Comparison of ENCODE assay signal across 26 cellular contexts in genomic region chr10:64682043-64682442, GRCh38.
A peak's percentile ranks its signal among the peaks of the same experiment; 100 is the strongest.
DNase-seq lines count a peak whose midpoint lies in the region; ATAC-seq, FAIRE-seq and TF ChIP-seq lines count a peak whose summit lies in the region.
"Had no signal": no experiment of that assay in that cellular context is flagged by ENCODE, and none has a peak within 500 bp of the region (broad histone marks: within the 10 kb centered on the region; RNA-seq: fewer than 3 reads in every experiment).

No MANE protein-coding gene starts in this region.

- no peak overlapping the region for H3K4me3 ChIP-seq in bronchial epithelial cell (ENCODE audit: low read depth, low read length)
- H3K4me3 ChIP-seq: ascending aorta, heart left ventricle, PC-9, prostate gland had no signal

- FAIRE-seq in bronchial epithelial cell (lab: Jason Lieb, UNC) (no peak), GM12891 (lab: Jason Lieb, UNC) (no peak)
- FAIRE-seq: A204.1 had no signal

- H3K36me3 ChIP-seq in bronchial epithelial cell (ENCODE audit: control insufficient read depth, insufficient read depth, low read length), result no peaks in the 10 kb centered on the region
- H3K36me3 ChIP-seq: ascending aorta, heart left ventricle, prostate gland, WERI-Rb-1 had no signal

- H3K27me3 ChIP-seq in bronchial epithelial cell (ENCODE audit: control insufficient read depth, insufficient read depth, low read length), result no peaks in the 10 kb centered on the region
- H3K27me3 ChIP-seq: ascending aorta, heart left ventricle had no signal

- ATAC-seq in HG03521 (IDR thresholded peaks at IDR 0.05; ENCODE audit: unreplicated experiment) (no peak), GM19395 (IDR thresholded peaks at IDR 0.05; ENCODE audit: unreplicated experiment) (no peak)
- ATAC-seq: heart left ventricle; left lobe of liver; stimulated activated naive CD8-positive, alpha-beta T cell treated with anti-CD3 and anti-CD28 coated beads, Interleukin-15, Interleukin-2, amounts not matched to agents 100 U/mL and 50 U/mL, for 24 hours had no signal

- no peak for TF ChIP-seq POLR2A in GM12891 (IDR thresholded peaks at IDR 0.05; ENCODE audit: low read depth, low read length)

- DNase-seq in A172 (ENCODE audit: low spot score) (peak; percentile 62), HT1080 (ENCODE audit: low read depth) (peak; percentile 85), bronchial epithelial cell (ENCODE audit: low read depth) (peak; percentile 1), kidney glomerular epithelial cell (lab: John Stamatoyannopoulos, UW) (peak; percentile 41), caudate nucleus (lab: John Stamatoyannopoulos, UW) (no peak), GM12891 (ENCODE audit: insufficient read length, low spot score) (no peak)
- DNase-seq: activated CD4-positive, alpha-beta T cell treated with anti-CD3 and anti-CD28 coated beads for 48 hours; activated gamma-delta T cell; activated naive CD8-positive, alpha-beta T cell treated with anti-CD3 and anti-CD28 coated beads, Interleukin-2, amount 10 ng/mL, durations not matched to agents 7 days and 5 days; activated T-cell treated with anti-CD3 and anti-CD28 coated beads, Interleukin-2, amount 50 U/mL, for 24 hours; AML-193; CD4-positive, alpha-beta memory T cell; heart left ventricle; NCI-H1092; NCI-H187 treated with DMSO at 0.1 percent for 48 hours; NCI-H524 treated with DMSO at 0.1 percent for 48 hours; SHP77; stimulated activated naive CD8-positive, alpha-beta T cell treated with anti-CD3 and anti-CD28 coated beads, Interleukin-15, Interleukin-2, amounts not matched to agents 100 U/mL and 50 U/mL, for 24 hours; WERI-Rb-1 had no signal

- TF ChIP-seq CTCF in bronchial epithelial cell (IDR thresholded peaks at IDR 0.05; ENCODE audit: insufficient read depth, low read length, severe bottlenecking), result no peak

- no peak overlapping the region for H3K27ac ChIP-seq in caudate nucleus (ENCODE audit: low read depth, low read length)
- H3K27ac ChIP-seq: ascending aorta, heart left ventricle, PC-9, prostate gland, WERI-Rb-1 had no signal

TF ChIP-seq in GM12891, 5 proteins besides CTCF, POLR2A, EP300 and RAD21:
- TF ChIP-seq PAX5 (IDR thresholded peaks at IDR 0.05; ENCODE audit: insufficient read depth, low read length, severe bottlenecking), result no peak
- TF ChIP-seq SPI1 (IDR thresholded peaks at IDR 0.05; ENCODE audit: low read depth, low read length), result no peak
- TF ChIP-seq TAF1 (IDR thresholded peaks at IDR 0.05; ENCODE audit: low read depth, low read length), result no peak
- TF ChIP-seq POU2F2 (IDR thresholded peaks at IDR 0.05; ENCODE audit: low read depth, low read length), result no peak
- no peak for TF ChIP-seq POLR2AphosphoS5 (IDR thresholded peaks at IDR 0.05; ENCODE audit: low read depth, low read length)
TF ChIP-seq in GM12891: peak in this region for 0.

Comparison
In these comparisons a context has a peak if more than half of its experiments do, and no peak if none do; other contexts are left out.
1. DNase-seq: peak in A172 (single experiment), HT1080 (single experiment), bronchial epithelial cell (single experiment) and kidney glomerular epithelial cell (single experiment); none in caudate nucleus (0 of 61) and GM12891 (single experiment).